ENCODE assay signal across 1 cellular context in the genomic region with DNA sequence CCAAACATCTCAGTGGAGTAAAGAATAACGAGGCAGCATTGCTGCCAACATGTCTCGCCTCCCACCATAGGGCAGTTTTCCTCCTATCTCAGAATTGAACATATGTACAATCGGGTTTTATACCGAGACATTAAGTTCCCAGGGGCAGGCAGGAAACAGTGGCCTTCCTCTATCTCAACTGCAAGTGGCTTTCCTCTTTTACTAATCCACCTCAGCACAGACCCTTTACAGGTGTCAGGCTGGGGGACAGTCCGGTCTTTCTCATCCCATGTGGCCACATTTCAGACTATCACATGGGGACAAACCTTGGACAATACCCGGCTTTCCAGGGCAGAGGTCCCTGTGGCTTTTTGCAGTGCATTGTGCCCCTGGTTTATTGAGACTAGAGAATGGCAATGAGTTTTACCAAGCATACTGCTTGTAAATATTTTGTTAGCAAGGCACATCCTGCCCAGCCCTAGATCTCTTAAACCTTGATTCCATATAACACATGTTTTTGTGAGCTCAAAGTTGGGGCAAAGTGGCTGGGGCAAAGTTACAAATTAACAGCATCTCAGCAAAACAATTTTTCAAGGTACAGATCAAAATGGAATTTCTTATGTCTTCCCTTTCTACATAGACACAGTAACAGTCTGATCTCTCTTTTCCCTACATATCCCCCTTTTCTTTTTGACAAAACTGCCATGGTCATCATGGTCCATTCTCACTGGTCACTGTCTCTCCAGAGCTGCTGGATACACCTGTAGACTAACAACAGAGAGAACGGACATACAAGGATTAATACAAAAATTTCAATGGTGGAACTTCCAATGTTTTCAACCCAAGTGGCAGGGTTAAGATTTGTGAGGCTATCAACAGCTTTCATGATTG.
TF ChIP-seq lines count a peak whose summit lies in the region.

No MANE protein-coding gene starts in this region.

TF ChIP-seq in K562, 482 proteins besides CTCF, POLR2A, EP300 and RAD21:
- 0 out of 2 replicates have a peak, but pooled peaks have one; percentile 29 for TF ChIP-seq MCM5 (IDR thresholded peaks at IDR 0.05; ENCODE audit: low read depth)
